24 cellular contexts compared by ENCODE assay signal in genomic region chr20:8265588-8265987, GRCh38.
DNase-seq lines count a peak whose midpoint lies in the region; ATAC-seq, FAIRE-seq and TF ChIP-seq lines count a peak whose summit lies in the region.
"Had no signal": no experiment of that assay in that cellular context is flagged by ENCODE, and none has a peak within 500 bp of the region (broad histone marks: within the 10 kb centered on the region; RNA-seq: fewer than 3 reads in every experiment).

No MANE protein-coding gene starts in this region.

- H3K4me3 ChIP-seq in A549 (no peak overlapping the region), endothelial cell of umbilical vein (replicated peaks in 1 of 3; ENCODE audit: insufficient read depth in 1 of 3, low read depth in 1 of 3, low read length in 3 of 3) (no peak overlapping the region), pancreas (no peak overlapping the region)
- H3K4me3 ChIP-seq in CD8-positive, alpha-beta memory T cell (ENCODE audit: low read length), result no peak overlapping the region
- H3K4me3 ChIP-seq: BLaER1 treated with 17β-estradiol and CSF1 and Interleukin-3, amounts not matched to agents 10 nM and 100 nM; HAP-1 had no signal

- H3K79me2 ChIP-seq in endothelial cell of umbilical vein (ENCODE audit: control insufficient read depth, insufficient read depth, low read length), result no peaks in the 10 kb centered on the region

- no peaks in the 10 kb centered on the region for H4K20me1 ChIP-seq in endothelial cell of umbilical vein (replicated peaks; ENCODE audit: control insufficient read depth, extremely low read depth, insufficient read depth, low read length)
- H4K20me1 ChIP-seq: BLaER1 treated with 17β-estradiol and CSF1 and Interleukin-3, amounts not matched to agents 10 nM and 100 nM had no signal

- H3K36me3 ChIP-seq in endothelial cell of umbilical vein (ENCODE audit: control insufficient read depth in 2 of 2, extremely low read depth in 1 of 2, insufficient read depth in 2 of 2, low read length in 2 of 2), result no peaks in the 10 kb centered on the region
- no peaks in the 10 kb centered on the region for H3K36me3 ChIP-seq in pancreas
- H3K36me3 ChIP-seq in CD8-positive, alpha-beta memory T cell (ENCODE audit: insufficient read depth, low read length), result no peaks in the 10 kb centered on the region
- H3K36me3 ChIP-seq: BE2C, HAP-1 had no signal

- ATAC-seq in A549 (no peak), pancreas (peak in 1 of 4 donors; percentile 53)

- CTCF ChIA-PET in A549 (lab: Yijun Ruan, JAX), result interaction anchor here (0.9 kb wide), 1 partner anchor 13 kb away, joined by 3 read pairs; no protein-coding TSS in a partner anchor
- CTCF ChIA-PET in endothelial cell of umbilical vein (lab: Charles Lee), result no interaction called here
- CTCF ChIA-PET in CD8-positive, alpha-beta memory T cell (lab: Charles Lee), result no interaction called here

- peaks cover 3 to 5% (median 4%) of the 10 kb centered on the region in 3 donors for H3K4me1 Mint-ChIP-seq in CD8-positive, alpha-beta memory T cell

- no peak overlapping the region for H2AFZ ChIP-seq in endothelial cell of umbilical vein (ENCODE audit: low read depth, low read length)

- H3K27ac ChIP-seq in A549 (no peak overlapping the region), endothelial cell of umbilical vein (ENCODE audit: insufficient read depth, low read depth, low read length) (no peak overlapping the region), pancreas (no peak overlapping the region)
- H3K27ac ChIP-seq in CD8-positive, alpha-beta memory T cell (ENCODE audit: low read depth, low read length), result no peak overlapping the region
- H3K27ac ChIP-seq: 22Rv1; BLaER1 treated with 17β-estradiol and CSF1 and Interleukin-3, amounts not matched to agents 10 nM and 100 nM had no signal

- FAIRE-seq in A549 (lab: Jason Lieb, UNC) (peak; percentile 7), endothelial cell of umbilical vein (lab: Jason Lieb, UNC) (no peak), pancreas (lab: Jason Lieb, UNC) (peak; percentile 17)
- FAIRE-seq: A204.1, G401.6, GM12892, H54 had no signal

- peaks cover 0 to 2% of the 10 kb centered on the region in 2 donors for H3K27me3 Mint-ChIP-seq in CD8-positive, alpha-beta memory T cell
- H3K27me3 Mint-ChIP-seq: CD4-positive, alpha-beta T cell had no signal

- DNase-seq in A549 (ENCODE audit: low read depth in 1 of 2, low spot score in 1 of 2) (no peak), NCI-H146 treated with DMSO at 0.1 percent for 48 hours (lab: John Stamatoyannopoulos, UW; ENCODE audit: unreplicated experiment) (peak; percentile 9), endothelial cell of umbilical vein (ENCODE audit: low read depth, low spot score) (peak; percentile 59), pancreas (no peak), SW480 (ENCODE audit: low spot score) (no peak), LoVo (ENCODE audit: low spot score) (no peak)
- DNase-seq in CD8-positive, alpha-beta memory T cell, result no peak
- DNase-seq: ACHN; AML-193; BE2C; Caco-2; CD4-positive, alpha-beta T cell; DMS153; DND-41; GOT3; HFFc6 had no signal

- no peak for TF ChIP-seq RAD21 in A549 (conservative IDR thresholded peaks at IDR 0.05 in 1 of 2, IDR thresholded peaks at IDR 0.05 in 1 of 2)

- intact Hi-C loops in endothelial cell of umbilical vein (cut with micrococcal nuclease) (no loop called here), pancreas (cut with DNase I) (no loop called here)

- H3K27me3 ChIP-seq in endothelial cell of umbilical vein (ENCODE audit: control insufficient read depth in 2 of 2, insufficient read depth in 2 of 2, low read length in 2 of 2) (no peaks in the 10 kb centered on the region), pancreas (no peaks in the 10 kb centered on the region)
- no peaks in the 10 kb centered on the region for H3K27me3 ChIP-seq in CD8-positive, alpha-beta memory T cell (ENCODE audit: insufficient read depth, low read length, poor library complexity, severe bottlenecking)
- H3K27me3 ChIP-seq: BE2C; BLaER1 treated with 17β-estradiol and CSF1 and Interleukin-3, amounts not matched to agents 10 nM and 100 nM had no signal

- H3K9ac ChIP-seq in endothelial cell of umbilical vein (replicated peaks; ENCODE audit: extremely low read depth, insufficient read depth, low read length), result no peak overlapping the region
- H3K9ac ChIP-seq: BLaER1 treated with 17β-estradiol and CSF1 and Interleukin-3, amounts not matched to agents 10 nM and 100 nM had no signal

- TF ChIP-seq CTCF in A549 (IDR thresholded peaks at IDR 0.05) (no peak), endothelial cell of umbilical vein (IDR thresholded peaks at IDR 0.05; ENCODE audit: extremely low read depth in 1 of 2, insufficient read depth in 1 of 2, low read depth in 1 of 2, low read length in 2 of 2) (no peak), pancreas (IDR thresholded peaks at IDR 0.05) (no peak)

- BruUV-seq in endothelial cell of umbilical vein (replicated peaks; lab: Mats Ljungman, UMichigan), result no TSS peak

- H3K9me3 Mint-ChIP-seq in CD8-positive, alpha-beta memory T cell, result no peaks in the 10 kb centered on the region
- H3K9me3 Mint-ChIP-seq: CD4-positive, alpha-beta T cell; HFFc6 had no signal

- no peaks in the 10 kb centered on the region for H3K4me1 ChIP-seq in A549
- peaks cover 11% of the 10 kb centered on the region for H3K4me1 ChIP-seq in endothelial cell of umbilical vein (ENCODE audit: control insufficient read depth, extremely low read depth, insufficient read depth, low read length)
- H3K4me1 ChIP-seq in pancreas, result no peaks in the 10 kb centered on the region
- no peaks in the 10 kb centered on the region for H3K4me1 ChIP-seq in CD8-positive, alpha-beta memory T cell (ENCODE audit: insufficient read depth, low read length)
- H3K4me1 ChIP-seq: BE2C, Caco-2, HAP-1 had no signal

- TF ChIP-seq EP300 in A549 (IDR thresholded peaks at IDR 0.05), result no peak

- no peaks in the 10 kb centered on the region for H3K9me3 ChIP-seq in A549
- H3K9me3 ChIP-seq in endothelial cell of umbilical vein (replicated peaks; ENCODE audit: control insufficient read depth, insufficient read depth, low read length), result no peaks in the 10 kb centered on the region
- no peaks in the 10 kb centered on the region for H3K9me3 ChIP-seq in pancreas
- no peaks in the 10 kb centered on the region for H3K9me3 ChIP-seq in CD8-positive, alpha-beta memory T cell (ENCODE audit: low read length)
- H3K9me3 ChIP-seq: BE2C, Caco-2, HAP-1 had no signal

- POLR2A ChIA-PET in A549 (lab: Yijun Ruan, JAX) (no interaction called here), endothelial cell of umbilical vein (lab: Charles Lee) (no interaction called here)
- POLR2A ChIA-PET in CD8-positive, alpha-beta memory T cell (lab: Charles Lee), result no interaction called here

- TF ChIP-seq POLR2A in A549 (IDR thresholded peaks at IDR 0.05; ENCODE audit: low read length), result no peak
- no peak for TF ChIP-seq POLR2A in endothelial cell of umbilical vein (IDR thresholded peaks at IDR 0.05; ENCODE audit: low read depth, low read length)

- no peak overlapping the region for H3K4me3 Mint-ChIP-seq in CD8-positive, alpha-beta memory T cell
- H3K4me3 Mint-ChIP-seq: CD14-positive monocyte; CD4-positive, alpha-beta T cell; HFFc6 had no signal

- no peak overlapping the region for H3K27ac Mint-ChIP-seq in CD8-positive, alpha-beta memory T cell
- H3K27ac Mint-ChIP-seq: CD14-positive monocyte; CD4-positive, alpha-beta T cell; HFFc6 had no signal

- H3K4me2 ChIP-seq in A549 (no peak overlapping the region), endothelial cell of umbilical vein (ENCODE audit: insufficient read depth, low read length) (no peak overlapping the region)

- H3K9me1 ChIP-seq in endothelial cell of umbilical vein (replicated peaks; ENCODE audit: control insufficient read depth, extremely low read depth, insufficient read depth, low read length), result no peaks in the 10 kb centered on the region

- dilution Hi-C loops in endothelial cell of umbilical vein (cut with MboI; ENCODE audit: extremely low pct_ligation_motif_present, low sequenced_read_pairs), result no loop called here

- H3K36me3 Mint-ChIP-seq in CD8-positive, alpha-beta memory T cell, result peaks cover 0 to 11% (median 0%) of the 10 kb centered on the region in 3 donors
- H3K36me3 Mint-ChIP-seq: CD14-positive monocyte had no signal

TF ChIP-seq in A549, 52 proteins besides CTCF, POLR2A, EP300 and RAD21 (continues in another document):
- TF ChIP-seq NFE2L2 (conservative IDR thresholded peaks at IDR 0.05; ENCODE audit: low read length), result no peak
- no peak for TF ChIP-seq ZNF302 (CRISPR knock-in tag; IDR thresholded peaks at IDR 0.05)
- no peak for TF ChIP-seq ZC3H11A (IDR thresholded peaks at IDR 0.05)
- no peak for TF ChIP-seq POLR2AphosphoS2 (conservative IDR thresholded peaks at IDR 0.05; ENCODE audit: low read length)
- no peak for TF ChIP-seq PHF8 (IDR thresholded peaks at IDR 0.05; ENCODE audit: borderline replicate concordance, low read depth)
- TF ChIP-seq, protein P1, sequence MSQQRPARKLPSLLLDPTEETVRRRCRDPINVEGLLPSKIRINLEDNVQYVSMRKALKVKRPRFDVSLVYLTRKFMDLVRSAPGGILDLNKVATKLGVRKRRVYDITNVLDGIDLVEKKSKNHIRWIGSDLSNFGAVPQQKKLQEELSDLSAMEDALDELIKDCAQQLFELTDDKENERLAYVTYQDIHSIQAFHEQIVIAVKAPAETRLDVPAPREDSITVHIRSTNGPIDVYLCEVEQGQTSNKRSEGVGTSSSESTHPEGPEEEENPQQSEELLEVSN (IDR thresholded peaks at IDR 0.05; ENCODE audit: borderline replicate concordance, low read depth), result no peak
- no peak for TF ChIP-seq NR3C1 (IDR thresholded peaks at IDR 0.05)
- TF ChIP-seq TFCP2L1 (CRISPR knock-in tag; IDR thresholded peaks at IDR 0.05), result no peak
- TF ChIP-seq HOXB5 (CRISPR knock-in tag; IDR thresholded peaks at IDR 0.05), result no peak
- no peak for TF ChIP-seq HEYL (CRISPR knock-in tag; IDR thresholded peaks at IDR 0.05)

TF ChIP-seq in endothelial cell of umbilical vein, 7 proteins besides CTCF, POLR2A, EP300 and RAD21:
- TF ChIP-seq GATA2 (IDR thresholded peaks at IDR 0.05; ENCODE audit: insufficient read depth, insufficient read length, low read depth, low read length) (no peak), JUN (IDR thresholded peaks at IDR 0.05; ENCODE audit: borderline replicate concordance, insufficient read depth, insufficient read length, low read depth) (peak; percentile 22), FOS (IDR thresholded peaks at IDR 0.05; ENCODE audit: borderline replicate concordance, insufficient read depth, low read length) (no peak)
- TF ChIP-seq, protein P2, sequence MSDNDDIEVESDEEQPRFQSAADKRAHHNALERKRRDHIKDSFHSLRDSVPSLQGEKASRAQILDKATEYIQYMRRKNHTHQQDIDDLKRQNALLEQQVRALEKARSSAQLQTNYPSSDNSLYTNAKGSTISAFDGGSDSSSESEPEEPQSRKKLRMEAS (IDR thresholded peaks at IDR 0.05; ENCODE audit: insufficient read depth, insufficient read length), result no peak

Comparison
In these comparisons a context has a peak if more than half of its experiments do, and no peak if none do; other contexts are left out.
1. DNase-seq: peak in NCI-H146 treated with DMSO at 0.1 percent for 48 hours (single experiment) and endothelial cell of umbilical vein (single experiment); none in A549 (0 of 2), pancreas (0 of 6), SW480 (single experiment), CD8-positive, alpha-beta memory T cell (0 of 5) and LoVo (single experiment).